11 cellular contexts compared by ENCODE assay signal in the genomic region with DNA sequence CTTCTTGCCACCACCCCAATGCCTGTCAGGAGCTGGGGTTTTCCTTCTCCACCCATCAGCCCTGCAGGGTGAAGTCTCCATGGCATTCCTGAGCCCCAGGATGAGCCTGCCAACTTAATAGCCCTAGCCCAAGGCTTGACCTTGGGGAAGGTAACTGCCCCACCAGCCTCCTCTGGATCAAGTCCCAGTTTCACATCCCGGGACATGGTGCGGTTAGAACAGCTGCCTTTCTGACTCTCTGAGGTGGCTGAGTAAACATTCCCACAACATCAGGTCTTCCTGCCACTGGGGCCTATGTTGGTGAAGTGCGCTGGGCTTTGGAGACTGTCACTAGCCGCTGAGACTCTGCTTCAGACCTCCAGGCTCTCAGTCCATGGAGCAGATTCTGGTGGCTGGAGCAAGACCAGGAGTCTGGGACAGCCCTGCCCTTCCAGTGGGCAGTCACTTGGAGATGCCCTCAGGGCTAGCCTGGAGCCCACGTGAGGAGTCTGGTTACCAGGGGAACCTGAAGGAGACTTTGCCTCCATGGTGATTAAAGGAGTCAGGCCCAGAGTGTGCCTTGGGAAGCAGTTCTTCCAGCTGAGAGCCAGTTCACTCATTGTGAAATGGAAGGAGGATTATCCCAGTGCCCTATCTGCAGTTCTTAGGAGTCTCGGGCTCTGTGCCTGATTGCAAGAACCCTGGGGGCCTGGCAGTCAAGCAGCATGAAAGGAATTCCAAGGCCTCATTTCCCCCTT. TPM values are rescaled to one million over a fixed set of nuclear protein-coding genes. Genes with fewer than 3 reads are reported as not detected.
DNase-seq lines count a peak whose midpoint lies in the region; ATAC-seq, FAIRE-seq and TF ChIP-seq lines count a peak whose summit lies in the region.
"Had no signal": no experiment of that assay in that cellular context is flagged by ENCODE, and none has a peak within 500 bp of the region (broad histone marks: within the 10 kb centered on the region; RNA-seq: fewer than 3 reads in every experiment).

No MANE protein-coding gene starts in this region.

- H3K4me1 ChIP-seq in fibroblast of lung (ENCODE audit: control insufficient read depth, extremely low read depth, insufficient read depth, low read length) (peaks cover 7% of the 10 kb centered on the region), mucosa of rectum (ENCODE audit: control insufficient read depth in 2 of 2, insufficient read depth in 2 of 2, low read length in 2 of 2) (peaks cover 0 to 2% of the 10 kb centered on the region in 2 donors), stomach (peaks cover 0 to 18% (median 5%) of the 10 kb centered on the region in 4 donors), spleen (peaks cover 3 to 30% (median 21%) of the 10 kb centered on the region in 6 donors)

- no peaks in the 10 kb centered on the region for H3K9me3 ChIP-seq in fibroblast of lung (ENCODE audit: control insufficient read depth, insufficient read depth, low read depth, low read length)
- H3K9me3 ChIP-seq in mucosa of rectum (ENCODE audit: control insufficient read depth in 2 of 2, low read length in 2 of 2): no peaks in the 10 kb centered on the region
- H3K9me3 ChIP-seq in stomach: no peaks in the 10 kb centered on the region
- H3K9me3 ChIP-seq in spleen: no peaks in the 10 kb centered on the region

- H4K20me1 ChIP-seq in fibroblast of lung (ENCODE audit: control insufficient read depth, extremely low read depth, insufficient read depth, low read length): no peaks in the 10 kb centered on the region

- no peak overlapping the region for H3K4me2 ChIP-seq in fibroblast of lung (ENCODE audit: extremely low read depth, insufficient read depth, low read length)
- H3K4me2 ChIP-seq: KMS-11 had no signal

- no peaks in the 10 kb centered on the region for H3K36me3 ChIP-seq in fibroblast of lung (ENCODE audit: control insufficient read depth, insufficient read depth, low read length)
- no peaks in the 10 kb centered on the region for H3K36me3 ChIP-seq in mucosa of rectum (ENCODE audit: control insufficient read depth in 2 of 2, insufficient read depth in 2 of 2, low read length in 2 of 2)
- no peaks in the 10 kb centered on the region for H3K36me3 ChIP-seq in stomach
- no peaks in the 10 kb centered on the region for H3K36me3 ChIP-seq in spleen

- peak; percentile 24 for FAIRE-seq in RCC 7860 (lab: Jason Lieb, UNC)

- no peak for ATAC-seq in HG03565 (IDR thresholded peaks at IDR 0.05; ENCODE audit: unreplicated experiment)

- H3K27ac ChIP-seq in fibroblast of lung (ENCODE audit: insufficient read depth, low read length) (no peak overlapping the region), mucosa of rectum (ENCODE audit: low read depth in 2 of 2, low read length in 2 of 2) (peak overlapping the region; percentile 34 to 60), stomach (no peak overlapping the region), spleen (peak overlapping the region in 2 of 8 donors; percentile 46 to 53)
- H3K27ac ChIP-seq: KMS-11 had no signal

- DNase-seq in DMS79 treated with DMSO at 0.1 percent for 48 hours (lab: John Stamatoyannopoulos, UW): peak; percentile 63
- DNase-seq in RCC 7860 (ENCODE audit: low spot score): peak; percentile 56
- peak in 1 of 2 donors; percentile 52 for DNase-seq in fibroblast of lung (ENCODE audit: low read depth in 2 of 2)
- DNase-seq in stomach: no peak
- no peak for DNase-seq in amniotic stem cell (lab: John Stamatoyannopoulos, UW)
- DNase-seq in spleen: no peak
- DNase-seq: activated effector memory CD4-positive, alpha-beta T cell treated with anti-CD3 and anti-CD28 coated beads, Interleukin-2, amount 50 U/mL, for 16 hours; stimulated activated CD4-positive, alpha-beta T cell treated with anti-CD3 and anti-CD28 coated beads, Interleukin-4, amount 100 ng/mL, for 1 hour had no signal

- no peak for TF ChIP-seq EP300 in stomach (IDR thresholded peaks at IDR 0.05)

- WGBS in stomach, 5 donors: 61 to 75% (median 71%) methylated on average over 5 to 6 of the region's 6 CpGs
- 84 to 100% (median 91%) methylated on average over 4 to 6 of the region's 6 CpGs for WGBS in spleen, 5 donors

- H3K79me2 ChIP-seq in fibroblast of lung (ENCODE audit: control insufficient read depth, insufficient read depth, low read length): no peaks in the 10 kb centered on the region

- intact Hi-C loops in stomach (cut with DNase I; ENCODE audit: low total_unique reads) (no loop called here), spleen (cut with DNase I; ENCODE audit: low total_unique reads) (no loop called here)

- H3K4me3 ChIP-seq in fibroblast of lung (replicated peaks in 1 of 4; ENCODE audit: control extremely low read depth in 1 of 4, insufficient read depth in 1 of 4, low read depth in 3 of 4, low read length in 4 of 4) (no peak overlapping the region), mucosa of rectum (ENCODE audit: low read length in 2 of 2) (no peak overlapping the region), stomach (no peak overlapping the region), spleen (no peak overlapping the region)

- TF ChIP-seq POLR2A in stomach (IDR thresholded peaks at IDR 0.05) (no peak), spleen (IDR thresholded peaks at IDR 0.05) (no peak)

- H3K9ac ChIP-seq in fibroblast of lung (ENCODE audit: insufficient read depth, low read length): no peak overlapping the region
- no peak overlapping the region for H3K9ac ChIP-seq in mucosa of rectum (ENCODE audit: low read depth in 1 of 2, low read length in 2 of 2)
- H3K9ac ChIP-seq: KMS-11 had no signal

- no peak for TF ChIP-seq CTCF in fibroblast of lung (conservative IDR thresholded peaks at IDR 0.05 in 1 of 2, IDR thresholded peaks at IDR 0.05 in 1 of 2; ENCODE audit: low read depth in 1 of 2, low read length in 2 of 2)
- TF ChIP-seq CTCF in stomach (IDR thresholded peaks at IDR 0.05): no peak
- no peak for TF ChIP-seq CTCF in spleen (IDR thresholded peaks at IDR 0.05 in 8 of 11, conservative IDR thresholded peaks at IDR 0.05 in 3 of 11)

- peak overlapping the region; percentile 52 for H2AFZ ChIP-seq in fibroblast of lung (ENCODE audit: low read length)

- H3K27me3 ChIP-seq in fibroblast of lung (ENCODE audit: control insufficient read depth, insufficient read depth, low read length) (peaks cover 2% of the 10 kb centered on the region), mucosa of rectum (ENCODE audit: control insufficient read depth in 2 of 2, insufficient read depth in 2 of 2, low read length in 2 of 2) (no peaks in the 10 kb centered on the region), stomach (no peaks in the 10 kb centered on the region), spleen (replicated peaks in 1 of 7) (no peaks in the 10 kb centered on the region)

RNA-seq across cellular contexts. Expression of a gene that starts 56.8 kb away (rescaled TPM):
- total RNA-seq in fibroblast of lung: 48.7 and 71.4 TPM in 2 replicates
- polyA plus RNA-seq in fibroblast of lung: 26.2 and 34.9 TPM in 2 replicates
- 34.9 and 37.7 TPM in 2 replicates for polyA plus RNA-seq in fibroblast of lung (2012)
- polyA minus RNA-seq in fibroblast of lung (ENCODE audit: low replicate concordance): 0.71 TPM in 1 of 2 replicates, not detected in the other
- 10 to 100 TPM in 4 of 5 donors, not detected in 1; 19.4 to 85.3 (median 36.8) TPM for total RNA-seq in stomach
- 10 to 100 TPM; 43.8 to 85.1 (median 60.3) TPM for polyA plus RNA-seq in stomach
- total RNA-seq in spleen: 10 to 100 TPM; 15.7 to 25.9 (median 20.2) TPM
- polyA plus RNA-seq in spleen: 10 to 100 TPM; 39.7 to 61.0 (median 45.8) TPM

Comparison
In these comparisons a context has a peak if more than half of its experiments do, and no peak if none do; other contexts are left out.
1. DNase-seq: peak in DMS79 treated with DMSO at 0.1 percent for 48 hours (single experiment) and RCC 7860 (single experiment); none in stomach (single experiment), amniotic stem cell (single experiment) and spleen (single experiment).
2. H3K27ac ChIP-seq: peak in mucosa of rectum (2 of 2); none in fibroblast of lung (single experiment) and stomach (0 of 5).